ENCODE assay signal across 1 cellular context in genomic region chr7:155205368-155206285, GRCh38.
TF ChIP-seq lines count a peak whose summit lies in the region.

No MANE protein-coding gene starts in this region.

TF ChIP-seq in K562, 482 proteins besides CTCF, POLR2A, EP300 and RAD21 (continued from another document and continues in another):
- TF ChIP-seq MGA (IDR thresholded peaks at IDR 0.05) (peak; percentile 100), CHD2 (IDR thresholded peaks at IDR 0.05; ENCODE audit: low read depth, low read length) (peak; percentile 33; the same call in 1 of the 2 replicates), PURB (CRISPR knock-in tag; IDR thresholded peaks at IDR 0.05; ENCODE audit: low read depth) (no peak), ARID2 (IDR thresholded peaks at IDR 0.05) (peak; percentile 94), STAT5B (CRISPR knock-in tag; IDR thresholded peaks at IDR 0.05) (no peak), ATF1 (CRISPR knock-in tag; IDR thresholded peaks at IDR 0.05) (peak; percentile 66), ATF1 (tag; IDR thresholded peaks at IDR 0.05) (peak; percentile 98), CBX2 (IDR thresholded peaks at IDR 0.05; ENCODE audit: insufficient read depth, low read length, poor library complexity, severe bottlenecking) (no peak), RUNX1 (IDR thresholded peaks at IDR 0.05; ENCODE audit: low read depth) (no peak; the same call in 1 of the 2 replicates), ZNF197 (CRISPR knock-in tag; IDR thresholded peaks at IDR 0.05; ENCODE audit: low read depth) (peak; percentile 86; the same call in 1 of the 2 replicates), SUPT5H (IDR thresholded peaks at IDR 0.05) (peak; percentile 95), L3MBTL2 (IDR thresholded peaks at IDR 0.05) (peak; percentile 95; the same call in 1 of the 2 replicates), ZNF232 (CRISPR knock-in tag; IDR thresholded peaks at IDR 0.05) (peak; percentile 96), PCBP1 (IDR thresholded peaks at IDR 0.05; ENCODE audit: low read depth, low read length, poor library complexity, severe bottlenecking) (no peak), EP400 (IDR thresholded peaks at IDR 0.05) (peak; percentile 99), KDM4B (IDR thresholded peaks at IDR 0.05; ENCODE audit: borderline replicate concordance in 2 of 2, low read depth in 1 of 2) (peak in 1 of 2 experiments; percentile 90; a peak in 3 of 4 replicates), PHF20 (IDR thresholded peaks at IDR 0.05; ENCODE audit: partially characterized antibody) (peak; percentile 71), BRF1 (IDR thresholded peaks at IDR 0.05; ENCODE audit: borderline replicate concordance, extremely low read depth, insufficient read length) (no peak), MCM5 (IDR thresholded peaks at IDR 0.05; ENCODE audit: low read depth) (no peak), PBX2 (CRISPR knock-in tag; IDR thresholded peaks at IDR 0.05; ENCODE audit: low read depth) (no peak), PBX2 (tag; conservative IDR thresholded peaks at IDR 0.05; ENCODE audit: low read depth) (peak; percentile 72), TAF7 (tag; IDR thresholded peaks at IDR 0.05) (peak; percentile 82), CXXC5 (CRISPR knock-in tag; IDR thresholded peaks at IDR 0.05) (peak; percentile 97), MCM7 (IDR thresholded peaks at IDR 0.05) (peak; percentile 92 to 99; a peak in 3 of 4 replicates), FOXM1 (IDR thresholded peaks at IDR 0.05; ENCODE audit: low read depth) (peak; percentile 63; the same call in 1 of the 2 replicates), FOXM1 (CRISPR knock-in tag; IDR thresholded peaks at IDR 0.05; ENCODE audit: low read depth) (peak; percentile 91), NCOA6 (IDR thresholded peaks at IDR 0.05) (no peak), CCAR2 (IDR thresholded peaks at IDR 0.05; ENCODE audit: low read depth, low read length) (0 out of 2 replicates have a peak, but pooled peaks have one; percentile 47), HDAC8 (tag; IDR thresholded peaks at IDR 0.05) (no peak), ZNF384 (IDR thresholded peaks at IDR 0.05; ENCODE audit: low read depth, low read length) (peak; percentile 38; the same call in 1 of the 2 replicates), MTA1 (IDR thresholded peaks at IDR 0.05; ENCODE audit: borderline replicate concordance) (peak; percentile 87), CCNT2 (IDR thresholded peaks at IDR 0.05; ENCODE audit: borderline replicate concordance, extremely low read depth, insufficient read length, low read depth, low read length) (peak; percentile 87), ETS2 (tag; IDR thresholded peaks at IDR 0.05; ENCODE audit: borderline replicate concordance, poor library complexity, severe bottlenecking) (no peak), NFIX (CRISPR knock-in tag; IDR thresholded peaks at IDR 0.05; ENCODE audit: low read depth) (no peak), POLR2B (IDR thresholded peaks at IDR 0.05; ENCODE audit: low read depth, partially characterized antibody) (peak; percentile 89), CBX1 (IDR thresholded peaks at IDR 0.05; ENCODE audit: low read depth) (peak; percentile 87; the same call in 1 of the 2 replicates), BCOR (IDR thresholded peaks at IDR 0.05) (peak; percentile 85), BRCA1 (IDR thresholded peaks at IDR 0.05) (no peak), BRCA1 (CRISPR knock-in tag; IDR thresholded peaks at IDR 0.05) (no peak), PYGO2 (tag; IDR thresholded peaks at IDR 0.05) (no peak; the same call in 1 of the 2 replicates), PHF8 (IDR thresholded peaks at IDR 0.05; ENCODE audit: borderline replicate concordance, low read length) (peak; percentile 55; the same call in 1 of the 2 replicates), HMG20B (CRISPR knock-in tag; IDR thresholded peaks at IDR 0.05) (no peak), U2AF2 (optimal IDR thresholded peaks at IDR 0.05; ENCODE audit: low read depth, low read length) (no peak), GABPB1 (CRISPR knock-in tag; IDR thresholded peaks at IDR 0.05) (peak; percentile 78), FUS (optimal IDR thresholded peaks at IDR 0.05; ENCODE audit: low read depth, low read length) (no peak), RB1 (IDR thresholded peaks at IDR 0.05; ENCODE audit: low read depth) (peak; percentile 42; the same call in 1 of the 2 replicates)
- TF ChIP-seq, protein P1, sequence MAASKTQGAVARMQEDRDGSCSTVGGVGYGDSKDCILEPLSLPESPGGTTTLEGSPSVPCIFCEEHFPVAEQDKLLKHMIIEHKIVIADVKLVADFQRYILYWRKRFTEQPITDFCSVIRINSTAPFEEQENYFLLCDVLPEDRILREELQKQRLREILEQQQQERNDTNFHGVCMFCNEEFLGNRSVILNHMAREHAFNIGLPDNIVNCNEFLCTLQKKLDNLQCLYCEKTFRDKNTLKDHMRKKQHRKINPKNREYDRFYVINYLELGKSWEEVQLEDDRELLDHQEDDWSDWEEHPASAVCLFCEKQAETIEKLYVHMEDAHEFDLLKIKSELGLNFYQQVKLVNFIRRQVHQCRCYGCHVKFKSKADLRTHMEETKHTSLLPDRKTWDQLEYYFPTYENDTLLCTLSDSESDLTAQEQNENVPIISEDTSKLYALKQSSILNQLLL (CRISPR knock-in tag; IDR thresholded peaks at IDR 0.05; ENCODE audit: borderline replicate concordance), result no peak
- TF ChIP-seq, protein P2, sequence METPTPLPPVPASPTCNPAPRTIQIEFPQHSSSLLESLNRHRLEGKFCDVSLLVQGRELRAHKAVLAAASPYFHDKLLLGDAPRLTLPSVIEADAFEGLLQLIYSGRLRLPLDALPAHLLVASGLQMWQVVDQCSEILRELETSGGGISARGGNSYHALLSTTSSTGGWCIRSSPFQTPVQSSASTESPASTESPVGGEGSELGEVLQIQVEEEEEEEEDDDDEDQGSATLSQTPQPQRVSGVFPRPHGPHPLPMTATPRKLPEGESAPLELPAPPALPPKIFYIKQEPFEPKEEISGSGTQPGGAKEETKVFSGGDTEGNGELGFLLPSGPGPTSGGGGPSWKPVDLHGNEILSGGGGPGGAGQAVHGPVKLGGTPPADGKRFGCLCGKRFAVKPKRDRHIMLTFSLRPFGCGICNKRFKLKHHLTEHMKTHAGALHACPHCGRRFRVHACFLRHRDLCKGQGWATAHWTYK (CRISPR knock-in tag; IDR thresholded peaks at IDR 0.05), result no peak
- TF ChIP-seq, protein P3, sequence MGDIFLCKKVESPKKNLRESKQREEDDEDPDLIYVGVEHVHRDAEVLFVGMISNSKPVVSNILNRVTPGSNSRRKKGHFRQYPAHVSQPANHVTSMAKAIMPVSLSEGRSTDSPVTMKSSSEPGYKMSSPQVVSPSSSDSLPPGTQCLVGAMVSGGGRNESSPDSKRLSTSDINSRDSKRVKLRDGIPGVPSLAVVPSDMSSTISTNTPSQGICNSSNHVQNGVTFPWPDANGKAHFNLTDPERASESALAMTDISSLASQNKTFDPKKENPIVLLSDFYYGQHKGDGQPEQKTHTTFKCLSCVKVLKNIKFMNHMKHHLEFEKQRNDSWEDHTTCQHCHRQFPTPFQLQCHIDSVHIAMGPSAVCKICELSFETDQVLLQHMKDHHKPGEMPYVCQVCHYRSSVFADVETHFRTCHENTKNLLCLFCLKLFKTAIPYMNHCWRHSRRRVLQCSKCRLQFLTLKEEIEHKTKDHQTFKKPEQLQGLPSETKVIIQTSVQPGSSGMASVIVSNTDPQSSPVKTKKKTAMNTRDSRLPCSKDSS (IDR thresholded peaks at IDR 0.05; ENCODE audit: low read depth, partially characterized antibody), result peak; percentile 65
- TF ChIP-seq, protein P4, sequence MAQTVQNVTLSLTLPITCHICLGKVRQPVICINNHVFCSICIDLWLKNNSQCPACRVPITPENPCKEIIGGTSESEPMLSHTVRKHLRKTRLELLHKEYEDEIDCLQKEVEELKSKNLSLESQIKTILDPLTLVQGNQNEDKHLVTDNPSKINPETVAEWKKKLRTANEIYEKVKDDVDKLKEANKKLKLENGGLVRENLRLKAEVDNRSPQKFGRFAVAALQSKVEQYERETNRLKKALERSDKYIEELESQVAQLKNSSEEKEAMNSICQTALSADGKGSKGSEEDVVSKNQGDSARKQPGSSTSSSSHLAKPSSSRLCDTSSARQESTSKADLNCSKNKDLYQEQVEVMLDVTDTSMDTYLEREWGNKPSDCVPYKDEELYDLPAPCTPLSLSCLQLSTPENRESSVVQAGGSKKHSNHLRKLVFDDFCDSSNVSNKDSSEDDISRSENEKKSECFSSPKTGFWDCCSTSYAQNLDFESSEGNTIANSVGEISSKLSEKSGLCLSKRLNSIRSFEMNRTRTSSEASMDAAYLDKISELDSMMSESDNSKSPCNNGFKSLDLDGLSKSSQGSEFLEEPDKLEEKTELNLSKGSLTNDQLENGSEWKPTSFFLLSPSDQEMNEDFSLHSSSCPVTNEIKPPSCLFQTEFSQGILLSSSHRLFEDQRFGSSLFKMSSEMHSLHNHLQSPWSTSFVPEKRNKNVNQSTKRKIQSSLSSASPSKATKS (CRISPR knock-in tag; IDR thresholded peaks at IDR 0.05), result no peak
